Comparison of ENCODE assay signal across 8 cellular contexts in genomic region chr10:79374312-79375191, GRCh38. TPM values are rescaled to one million over a fixed set of nuclear protein-coding genes. Genes with fewer than 3 reads are reported as not detected.
A peak's percentile ranks its signal among the peaks of the same experiment; 100 is the strongest.
DNase-seq lines count a peak whose midpoint lies in the region; ATAC-seq and TF ChIP-seq lines count a peak whose summit lies in the region.

No MANE protein-coding gene starts in this region.

- no peaks in the 10 kb centered on the region for H3K27me3 ChIP-seq in breast epithelium

- POLR2A ChIA-PET in WTC11 (lab: Charles Lee): interaction anchor here (0.7 kb wide), 1 partner anchor 15 kb away, joined by 3 read pairs; no protein-coding TSS in a partner anchor

- H3K27ac ChIP-seq in breast epithelium: no peak overlapping the region

- no peaks in the 10 kb centered on the region for H3K36me3 ChIP-seq in breast epithelium

- ATAC-seq in WTC11: peak; percentile 86
- ATAC-seq in GM21825 (IDR thresholded peaks at IDR 0.05; ENCODE audit: unreplicated experiment): no peak

- TF ChIP-seq POLR2A in breast epithelium (IDR thresholded peaks at IDR 0.05): no peak

- H3K9me3 Mint-ChIP-seq in WTC11: peaks cover 15% of the 10 kb centered on the region

- H3K4me1 Mint-ChIP-seq in WTC11: peaks cover 2% of the 10 kb centered on the region

- no peaks in the 10 kb centered on the region for H3K4me1 ChIP-seq in breast epithelium

- no peak overlapping the region for H3K27ac Mint-ChIP-seq in WTC11

- peak; percentile 96 for TF ChIP-seq CTCF in AG09309 (IDR thresholded peaks at IDR 0.05; ENCODE audit: control insufficient read depth, insufficient read depth, low read depth, low read length, missing control alignments)
- peak; percentile 98 for TF ChIP-seq CTCF in WTC11 (IDR thresholded peaks at IDR 0.05)
- TF ChIP-seq CTCF in breast epithelium (IDR thresholded peaks at IDR 0.05): peak; percentile 90 to 98 (median 94)

- CTCF ChIA-PET in WTC11 (lab: Charles Lee): interaction anchor here (0.5 to 4.3 kb wide), 46 partner anchors 8 to 271 kb away, joined by 3 to 120 read pairs (median 5); partner anchors contain the start of genes PPIF and ZCCHC24

- H3K36me3 Mint-ChIP-seq in WTC11: peaks cover 2% of the 10 kb centered on the region; the same call in 1 of the 2 replicates

- H3K4me3 ChIP-seq in AG09309 (ENCODE audit: control insufficient read depth, low read depth, low read length): no peak overlapping the region
- H3K4me3 ChIP-seq in breast epithelium: no peak overlapping the region

- H3K27me3 Mint-ChIP-seq in WTC11 (ENCODE audit: low read depth): peaks cover 3% of the 10 kb centered on the region

- DNase-seq in AG09309 (ENCODE audit: low read depth) (no peak), GM19240 (ENCODE audit: insufficient read length, low spot score) (peak; percentile 91), NCI-H146 (lab: John Stamatoyannopoulos, UW) (peak; percentile 63), WTC11 (ENCODE audit: low spot score) (peak; percentile 90), breast epithelium (ENCODE audit: low spot score in 2 of 2) (peak; percentile 73 to 88), islet precursor cell (peak; percentile 90)
- DNase-seq in stimulated activated CD4-positive, alpha-beta T cell treated with anti-CD3 and anti-CD28 coated beads, Interleukin-1b, Interleukin-23, amount 100 ng/mL, for 1 hour (ENCODE audit: low read depth in 2 of 2): peak; percentile 54 to 56

- H3K9me3 ChIP-seq in breast epithelium: peaks cover 0 to 12% of the 10 kb centered on the region in 2 donors

- intact Hi-C loops in breast epithelium (cut with DNase I; ENCODE audit: low total_unique reads): loop anchor here (10.0 kb wide), 1 partner anchor 90 kb away; no protein-coding TSS in a partner anchor

- H3K4me3 Mint-ChIP-seq in WTC11: no peak overlapping the region

TF ChIP-seq in WTC11, 78 proteins besides CTCF, POLR2A, EP300 and RAD21:
- TF ChIP-seq CREB1 (CRISPR knock-in tag; IDR thresholded peaks at IDR 0.05): no peak
- no peak for TF ChIP-seq ESRRA (CRISPR knock-in tag; IDR thresholded peaks at IDR 0.05; ENCODE audit: borderline replicate concordance)
- TF ChIP-seq TEAD1 (CRISPR knock-in tag; IDR thresholded peaks at IDR 0.05): 0 out of 2 replicates have a peak, but pooled peaks have one; percentile 36

RNA-seq across cellular contexts. Expression of gene PPIF, which starts 27.3 kb away (rescaled TPM):
- total RNA-seq in WTC11 (2021) (80.9 to 91.4 TPM (median 89.9 TPM) in 3 replicates), breast epithelium (10 to 100 TPM; 16.0 to 39.3 (median 30.7) TPM)
